ENCODE assay signal across 16 cellular contexts in genomic region chr3:72135636-72136035, GRCh38.
"Had no signal": no experiment of that assay in that cellular context is flagged by ENCODE, and none has a peak within 500 bp of the region (broad histone marks: within the 10 kb centered on the region; RNA-seq: fewer than 3 reads in every experiment).

No MANE protein-coding gene starts in this region.

- H3K27ac ChIP-seq: adrenal gland, cardiac muscle cell, epithelial cell of prostate, neutrophil, suprapubic skin, upper lobe of right lung had no signal

- ATAC-seq: natural killer cell, upper lobe of right lung had no signal

- H3K27ac Mint-ChIP-seq: immature natural killer cell, natural killer cell, T-cell had no signal

- DNase-seq: activated CD4-positive, CD25-positive, alpha-beta regulatory T cell treated with anti-CD3 and anti-CD28 coated beads, Interleukin-2, amount 50 U/mL, for 72 hours; activated gamma-delta T cell treated with Interleukin-2 at 50 U/mL for 16 hours; adrenal gland; head of caudate nucleus; immature natural killer cell; mesendoderm; natural killer cell; SK-N-SH; stimulated activated CD4-positive, alpha-beta T cell treated with anti-CD3 and anti-CD28 coated beads, Interleukin-2, amount 100 ng/mL, for 48 hours; stimulated activated naive CD4-positive, alpha-beta T cell treated with Interleukin-2 at 50 U/mL for 16 hours; T-cell; upper lobe of right lung had no signal

- H3K36me3 Mint-ChIP-seq: immature natural killer cell, natural killer cell, T-cell had no signal

- H3K36me3 ChIP-seq: adrenal gland, cardiac muscle cell, neutrophil, suprapubic skin, upper lobe of right lung had no signal

- H3K27me3 Mint-ChIP-seq: T-cell had no signal

- H3K4me3 ChIP-seq: adrenal gland, cardiac muscle cell, suprapubic skin, upper lobe of right lung had no signal

- H3K4me1 ChIP-seq: adrenal gland, suprapubic skin, upper lobe of right lung had no signal

- H3K4me1 Mint-ChIP-seq: immature natural killer cell, natural killer cell had no signal

- H3K9me3 ChIP-seq: adrenal gland, neutrophil, SK-N-SH, suprapubic skin, upper lobe of right lung had no signal

- H3K9me3 Mint-ChIP-seq: immature natural killer cell, natural killer cell, T-cell had no signal

- H3K27me3 ChIP-seq: adrenal gland, neutrophil, suprapubic skin, upper lobe of right lung had no signal

- H3K4me3 Mint-ChIP-seq: immature natural killer cell, natural killer cell had no signal
